Comparison of ENCODE assay signal across 17 cellular contexts in the genomic region with DNA sequence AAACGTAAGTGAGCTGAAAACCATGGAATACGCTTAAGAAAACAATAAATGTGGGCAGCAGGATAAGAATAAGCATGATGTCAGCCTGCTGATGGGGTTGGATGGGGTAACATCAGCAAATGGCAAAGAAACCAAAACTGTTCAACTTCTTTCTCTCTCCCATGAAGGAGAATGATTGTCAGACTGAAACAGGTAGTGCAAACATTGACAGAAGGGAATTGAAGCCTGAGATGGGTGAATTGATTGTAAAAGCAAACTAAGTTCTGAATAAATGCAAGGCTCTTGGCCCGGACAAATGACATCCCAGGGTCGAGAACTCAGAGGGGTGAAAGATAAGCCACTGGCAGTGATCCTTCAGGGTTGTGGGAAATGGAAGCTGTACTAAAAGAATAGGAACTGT.
A peak's percentile ranks its signal among the peaks of the same experiment; 100 is the strongest.
DNase-seq lines count a peak whose midpoint lies in the region; ATAC-seq, FAIRE-seq and TF ChIP-seq lines count a peak whose summit lies in the region.
"Had no signal": no experiment of that assay in that cellular context is flagged by ENCODE, and none has a peak within 500 bp of the region (broad histone marks: within the 10 kb centered on the region; RNA-seq: fewer than 3 reads in every experiment).

No MANE protein-coding gene starts in this region.

- H3K36me3 ChIP-seq in MG63, result no peaks in the 10 kb centered on the region; the same call in 1 of the 2 replicates
- H3K36me3 ChIP-seq: HAP-1 had no signal

- H3K4me1 Mint-ChIP-seq in activated CD4-positive, alpha-beta T cell treated with anti-CD3 and anti-CD28 coated beads for 36 hours, result peaks cover 58% of the 10 kb centered on the region
- peaks cover 48% of the 10 kb centered on the region for H3K4me1 Mint-ChIP-seq in activated T-helper 2 cell treated with anti-CD3 and anti-CD28 coated beads, Interferon-gamma antibody, Interleukin-2, Interleukin-4, amounts not matched to agents 10 μg/mL and 5 μg/mL and 100 μg/mL, durations not matched to agents 14 hours and 24 hours and 36 hours (ENCODE audit: low read depth)
- peaks cover 13% of the 10 kb centered on the region for H3K4me1 Mint-ChIP-seq in neural crest cell

- H3K4me3 ChIP-seq in MG63, result no peak overlapping the region
- H3K4me3 ChIP-seq: HAP-1 had no signal

- peaks cover 17% of the 10 kb centered on the region for H3K36me3 Mint-ChIP-seq in activated CD4-positive, alpha-beta T cell treated with anti-CD3 and anti-CD28 coated beads for 36 hours (ENCODE audit: low read depth)
- peaks cover 16% of the 10 kb centered on the region for H3K36me3 Mint-ChIP-seq in activated T-helper 2 cell treated with anti-CD3 and anti-CD28 coated beads, Interferon-gamma antibody, Interleukin-2, Interleukin-4, amounts not matched to agents 10 μg/mL and 5 μg/mL and 100 μg/mL, durations not matched to agents 14 hours and 24 hours and 36 hours (ENCODE audit: low read depth)
- H3K36me3 Mint-ChIP-seq in neural crest cell (ENCODE audit: low read depth), result no peaks in the 10 kb centered on the region

- H3K4me3 Mint-ChIP-seq in activated CD4-positive, alpha-beta T cell treated with anti-CD3 and anti-CD28 coated beads for 36 hours, result no peak overlapping the region
- H3K4me3 Mint-ChIP-seq in activated T-helper 2 cell treated with anti-CD3 and anti-CD28 coated beads, Interferon-gamma antibody, Interleukin-2, Interleukin-4, amounts not matched to agents 10 μg/mL and 5 μg/mL and 100 μg/mL, durations not matched to agents 14 hours and 24 hours and 36 hours (ENCODE audit: low read depth), result no peak overlapping the region
- no peak overlapping the region for H3K4me3 Mint-ChIP-seq in neural crest cell
- H3K4me3 Mint-ChIP-seq: CD4-positive, CD25-positive, alpha-beta regulatory T cell; dendritic cell treated with granulocyte-macrophage colony-stimulating factor and Interleukin-4, amounts not matched to agents 40 ng/mL and 50 ng/mL, for 4 days; mesothelial cell of epicardium had no signal

- peak overlapping the region; percentile 78 for H3K27ac Mint-ChIP-seq in activated CD4-positive, alpha-beta T cell treated with anti-CD3 and anti-CD28 coated beads for 36 hours
- H3K27ac Mint-ChIP-seq in activated T-helper 2 cell treated with anti-CD3 and anti-CD28 coated beads, Interferon-gamma antibody, Interleukin-2, Interleukin-4, amounts not matched to agents 10 μg/mL and 5 μg/mL and 100 μg/mL, durations not matched to agents 14 hours and 24 hours and 36 hours, result peak overlapping the region; percentile 77
- H3K27ac Mint-ChIP-seq in neural crest cell (ENCODE audit: unreplicated experiment), result peak overlapping the region; percentile 14
- H3K27ac Mint-ChIP-seq: dendritic cell treated with granulocyte-macrophage colony-stimulating factor and Interleukin-4, amounts not matched to agents 40 ng/mL and 50 ng/mL, for 4 days; mesothelial cell of epicardium had no signal

- POLR2A ChIA-PET in activated CD4-positive, alpha-beta T cell treated with anti-CD3 and anti-CD28 coated beads for 36 hours (lab: Charles Lee), result interaction anchor here (0.6 to 0.9 kb wide), 2 partner anchors 17 to 263 kb away, joined by 3 to 4 read pairs; no protein-coding TSS in a partner anchor

- intact Hi-C loops in activated CD4-positive, alpha-beta T cell treated with anti-CD3 and anti-CD28 coated beads for 36 hours (cut with DNase I, micrococcal nuclease), result loop anchor here in 1 of 2 experiments (5.0 kb wide), 1 partner anchor 100 kb away; no protein-coding TSS in a partner anchor
- intact Hi-C loops in activated T-helper 2 cell treated with anti-CD3 and anti-CD28 coated beads, Interferon-gamma antibody, Interleukin-2, Interleukin-4, amounts not matched to agents 10 μg/mL and 5 μg/mL and 100 μg/mL, durations not matched to agents 14 hours and 24 hours and 36 hours (cut with micrococcal nuclease), result loop anchor here (2.0 to 5.0 kb wide), 2 partner anchors 19 to 100 kb away; no protein-coding TSS in a partner anchor

- peak; percentile 96 for FAIRE-seq in GM19239 (lab: Jason Lieb, UNC)

- no peaks in the 10 kb centered on the region for H3K27me3 Mint-ChIP-seq in activated CD4-positive, alpha-beta T cell treated with anti-CD3 and anti-CD28 coated beads for 36 hours
- H3K27me3 Mint-ChIP-seq in activated T-helper 2 cell treated with anti-CD3 and anti-CD28 coated beads, Interferon-gamma antibody, Interleukin-2, Interleukin-4, amounts not matched to agents 10 μg/mL and 5 μg/mL and 100 μg/mL, durations not matched to agents 14 hours and 24 hours and 36 hours (ENCODE audit: low read depth), result no peaks in the 10 kb centered on the region
- H3K27me3 Mint-ChIP-seq in neural crest cell (ENCODE audit: low read depth), result no peaks in the 10 kb centered on the region
- H3K27me3 Mint-ChIP-seq: CD4-positive, CD25-positive, alpha-beta regulatory T cell; dendritic cell treated with granulocyte-macrophage colony-stimulating factor and Interleukin-4, amounts not matched to agents 40 ng/mL and 50 ng/mL, for 4 days had no signal

- no peaks in the 10 kb centered on the region; the same call in 1 of the 2 replicates for H3K9me3 ChIP-seq in MG63
- H3K9me3 ChIP-seq: HAP-1 had no signal

- H3K27me3 ChIP-seq in MG63, result no peaks in the 10 kb centered on the region

- TF ChIP-seq CTCF in neural crest cell (conservative IDR thresholded peaks at IDR 0.05), result no peak

- no peak for ATAC-seq in activated CD4-positive, alpha-beta T cell treated with anti-CD3 and anti-CD28 coated beads for 36 hours
- ATAC-seq in GM21381 (IDR thresholded peaks at IDR 0.05; ENCODE audit: unreplicated experiment), result no peak
- no peak for ATAC-seq in HG02678 (IDR thresholded peaks at IDR 0.05; ENCODE audit: unreplicated experiment)

- no peak for DNase-seq in activated CD4-positive, alpha-beta T cell treated with anti-CD3 and anti-CD28 coated beads for 36 hours
- no peak for DNase-seq in activated CD4-positive, alpha-beta T cell treated with anti-CD3 and anti-CD28 coated beads, Interleukin-2, amount 50 U/mL, for 48 hours
- DNase-seq in GM19239 (ENCODE audit: insufficient read length, low spot score) (no peak), neural crest cell (ENCODE audit: low read depth, low spot score) (no peak), MG63 (no peak)
- no peak for DNase-seq in activated T-helper 2 cell treated with anti-CD3 and anti-CD28 coated beads, Interferon-gamma antibody, Interleukin-2, Interleukin-4, amounts not matched to agents 10 μg/mL and 5 μg/mL and 100 μg/mL, durations not matched to agents 14 hours and 24 hours and 36 hours (ENCODE audit: low spot score)
- DNase-seq: amniotic stem cell; CD4-positive, CD25-positive, alpha-beta regulatory T cell; DMS79; erythroblast; NCI-H1048; T-helper 2 cell had no signal

- peaks cover 2% of the 10 kb centered on the region for H3K9me3 Mint-ChIP-seq in activated CD4-positive, alpha-beta T cell treated with anti-CD3 and anti-CD28 coated beads for 36 hours (ENCODE audit: low read depth)
- H3K9me3 Mint-ChIP-seq in activated T-helper 2 cell treated with anti-CD3 and anti-CD28 coated beads, Interferon-gamma antibody, Interleukin-2, Interleukin-4, amounts not matched to agents 10 μg/mL and 5 μg/mL and 100 μg/mL, durations not matched to agents 14 hours and 24 hours and 36 hours, result no peaks in the 10 kb centered on the region
- H3K9me3 Mint-ChIP-seq in neural crest cell, result no peaks in the 10 kb centered on the region
- H3K9me3 Mint-ChIP-seq: CD4-positive, CD25-positive, alpha-beta regulatory T cell; dendritic cell treated with granulocyte-macrophage colony-stimulating factor and Interleukin-4, amounts not matched to agents 40 ng/mL and 50 ng/mL, for 4 days; mesothelial cell of epicardium had no signal

- CTCF ChIA-PET in activated CD4-positive, alpha-beta T cell treated with anti-CD3 and anti-CD28 coated beads for 36 hours (lab: Charles Lee), result interaction anchor here (0.6 to 2.3 kb wide), 7 partner anchors 12 to 252 kb away, joined by 3 to 5 read pairs (median 3); no protein-coding TSS in a partner anchor

Comparison
In these comparisons a context has a peak if more than half of its experiments do, and no peak if none do; other contexts are left out.
1. H3K27ac Mint-ChIP-seq: peak in every context shown above with its lines; median percentile 78 in activated CD4-positive, alpha-beta T cell treated with anti-CD3 and anti-CD28 coated beads for 36 hours; 77 in activated T-helper 2 cell treated with anti-CD3 and anti-CD28 coated beads, Interferon-gamma antibody, Interleukin-2, Interleukin-4, amounts not matched to agents 10 μg/mL and 5 μg/mL and 100 μg/mL, durations not matched to agents 14 hours and 24 hours and 36 hours; 14 in neural crest cell.